9 cellular contexts compared by ENCODE assay signal in genomic region chr4:37667197-37668100, GRCh38. TPM values are rescaled to one million over a fixed set of nuclear protein-coding genes. Genes with fewer than 3 reads are reported as not detected.
DNase-seq lines count a peak whose midpoint lies in the region; ATAC-seq and TF ChIP-seq lines count a peak whose summit lies in the region.
"Had no signal": no experiment of that assay in that cellular context is flagged by ENCODE, and none has a peak within 500 bp of the region (broad histone marks: within the 10 kb centered on the region; RNA-seq: fewer than 3 reads in every experiment).

No MANE protein-coding gene starts in this region.

- intact Hi-C loops in tibial artery (cut with DNase I; ENCODE audit: low total_unique reads), result no loop called here

- H3K27ac ChIP-seq in liver (ENCODE audit: low read depth in 1 of 2, low read length in 2 of 2) (peak overlapping the region; percentile 78 to 80), tibial artery (peak overlapping the region; percentile 63 to 65)

- H3K4me3 ChIP-seq in liver (ENCODE audit: low read depth in 1 of 3, low read length in 3 of 3) (no peak overlapping the region), tibial artery (no peak overlapping the region)

- no peak overlapping the region for H3K9ac ChIP-seq in liver (ENCODE audit: low read depth in 1 of 2, low read length in 2 of 2)

- no peak for ATAC-seq in activated naive CD8-positive, alpha-beta T cell treated with anti-CD3 and anti-CD28 coated beads, Interleukin-2, amount 50 U/mL, for 24 hours
- ATAC-seq in GM19328 (IDR thresholded peaks at IDR 0.05; ENCODE audit: unreplicated experiment), result no peak

- H3K9me3 Mint-ChIP-seq in activated T-cell treated with anti-CD3 and anti-CD28 coated beads, Interleukin-2, amount 50 U/mL, for 24 hours, result no peaks in the 10 kb centered on the region
- H3K9me3 Mint-ChIP-seq in activated naive CD8-positive, alpha-beta T cell treated with anti-CD3 and anti-CD28 coated beads, Interleukin-2, amount 50 U/mL, for 24 hours, result no peaks in the 10 kb centered on the region

- peaks cover 2% of the 10 kb centered on the region for H3K36me3 Mint-ChIP-seq in activated T-cell treated with anti-CD3 and anti-CD28 coated beads, Interleukin-2, amount 50 U/mL, for 24 hours (ENCODE audit: low read depth)
- H3K36me3 Mint-ChIP-seq in activated naive CD8-positive, alpha-beta T cell treated with anti-CD3 and anti-CD28 coated beads, Interleukin-2, amount 50 U/mL, for 24 hours (ENCODE audit: low read depth), result peaks cover 3% of the 10 kb centered on the region

- H3K4me3 Mint-ChIP-seq in activated T-cell treated with anti-CD3 and anti-CD28 coated beads, Interleukin-2, amount 50 U/mL, for 24 hours, result no peak overlapping the region
- no peak overlapping the region for H3K4me3 Mint-ChIP-seq in activated naive CD8-positive, alpha-beta T cell treated with anti-CD3 and anti-CD28 coated beads, Interleukin-2, amount 50 U/mL, for 24 hours

- WGBS in liver, result 88% methylated on average over 2 of the region's 2 CpGs

- H3K27ac Mint-ChIP-seq in activated T-cell treated with anti-CD3 and anti-CD28 coated beads, Interleukin-2, amount 50 U/mL, for 24 hours, result peak overlapping the region; percentile 74
- peak overlapping the region; percentile 52 for H3K27ac Mint-ChIP-seq in activated naive CD8-positive, alpha-beta T cell treated with anti-CD3 and anti-CD28 coated beads, Interleukin-2, amount 50 U/mL, for 24 hours

- TF ChIP-seq CTCF in liver (IDR thresholded peaks at IDR 0.05; ENCODE audit: low read depth, low read length, missing input control) (no peak), tibial artery (IDR thresholded peaks at IDR 0.05) (no peak)

- no peak for TF ChIP-seq RAD21 in liver (IDR thresholded peaks at IDR 0.05)

- no peak for DNase-seq in activated T-cell treated with anti-CD3 and anti-CD28 coated beads, Interleukin-2, amount 50 U/mL, for 24 hours
- DNase-seq in activated T-cell treated with anti-CD3 and anti-CD28 coated beads, Interleukin-2, amount 50 U/mL, for 48 hours, result no peak
- DNase-seq in activated naive CD8-positive, alpha-beta T cell treated with anti-CD3 and anti-CD28 coated beads, Interleukin-2, amount 50 U/mL, for 24 hours, result no peak
- DNase-seq in tibial artery (no peak), islet precursor cell (no peak), HK-2 (ENCODE audit: unreplicated experiment) (no peak)
- DNase-seq: NCI-H2081 had no signal

- H3K36me3 ChIP-seq in liver (ENCODE audit: control insufficient read depth in 4 of 4, insufficient read depth in 3 of 4, low read depth in 1 of 4, low read length in 3 of 4) (no peaks in the 10 kb centered on the region), tibial artery (no peaks in the 10 kb centered on the region)

- peaks cover 67% of the 10 kb centered on the region for H3K4me1 Mint-ChIP-seq in activated T-cell treated with anti-CD3 and anti-CD28 coated beads, Interleukin-2, amount 50 U/mL, for 24 hours (ENCODE audit: low read depth)
- H3K4me1 Mint-ChIP-seq in activated naive CD8-positive, alpha-beta T cell treated with anti-CD3 and anti-CD28 coated beads, Interleukin-2, amount 50 U/mL, for 24 hours, result peaks cover 63% of the 10 kb centered on the region

- H3K9me3 ChIP-seq in liver (ENCODE audit: control insufficient read depth in 4 of 4, low read length in 3 of 4), result no peaks in the 10 kb centered on the region
- H3K9me3 ChIP-seq in tibial artery, result no peaks in the 10 kb centered on the region

- H3K27me3 Mint-ChIP-seq in activated T-cell treated with anti-CD3 and anti-CD28 coated beads, Interleukin-2, amount 50 U/mL, for 24 hours, result no peaks in the 10 kb centered on the region
- no peaks in the 10 kb centered on the region for H3K27me3 Mint-ChIP-seq in activated naive CD8-positive, alpha-beta T cell treated with anti-CD3 and anti-CD28 coated beads, Interleukin-2, amount 50 U/mL, for 24 hours

- H3K4me1 ChIP-seq in liver (ENCODE audit: control insufficient read depth in 4 of 4, insufficient read depth in 4 of 4, low read length in 3 of 4) (peaks cover 8 to 39% (median 25%) of the 10 kb centered on the region in 4 donors), tibial artery (peaks cover 0 to 50% (median 37%) of the 10 kb centered on the region in 4 donors)

- H3K27me3 ChIP-seq in liver (ENCODE audit: control insufficient read depth in 4 of 4, insufficient read depth in 4 of 4, low read length in 3 of 4), result no peaks in the 10 kb centered on the region
- no peaks in the 10 kb centered on the region for H3K27me3 ChIP-seq in tibial artery

TF ChIP-seq in liver, 16 proteins besides CTCF, POLR2A, EP300 and RAD21:
- TF ChIP-seq ATF3 (IDR thresholded peaks at IDR 0.05) (no peak), TAF1 (conservative IDR thresholded peaks at IDR 0.05) (no peak), RXRA (IDR thresholded peaks at IDR 0.05) (no peak), JUND (IDR thresholded peaks at IDR 0.05) (no peak), FOXA2 (IDR thresholded peaks at IDR 0.05) (no peak)

RNA-seq across cellular contexts. Expression of gene RELL1, which starts 18.7 kb away (rescaled TPM):
- 10 to 100 TPM; 12.9 to 16.8 TPM for total RNA-seq in liver
- 1 to 10 TPM; 1.5 to 1.8 TPM for polyA plus RNA-seq in liver
